ENCODE assay signal across 9 cellular contexts in genomic region chr19:16095071-16095571, GRCh38. TPM values are rescaled to one million over a fixed set of nuclear protein-coding genes. Genes with fewer than 3 reads are reported as not detected.
A peak's percentile ranks its signal among the peaks of the same experiment; 100 is the strongest.
DNase-seq lines count a peak whose midpoint lies in the region; ATAC-seq and TF ChIP-seq lines count a peak whose summit lies in the region.
"Had no signal": no experiment of that assay in that cellular context is flagged by ENCODE, and none has a peak within 500 bp of the region (broad histone marks: within the 10 kb centered on the region; RNA-seq: fewer than 3 reads in every experiment).

No MANE protein-coding gene starts in this region.

- intact Hi-C loops in CD4-positive, alpha-beta memory T cell (cut with micrococcal nuclease): no loop called here
- intact Hi-C loops in esophagus squamous epithelium (cut with DNase I): no loop called here

- no peak overlapping the region for H3K18ac ChIP-seq in mesendoderm (ENCODE audit: low read length)

- no peak overlapping the region for H3K56ac ChIP-seq in mesendoderm (ENCODE audit: low read length)

- no peak overlapping the region for H2BK120ac ChIP-seq in mesendoderm (ENCODE audit: low read depth, low read length)

- no peak overlapping the region for H2BK15ac ChIP-seq in mesendoderm (replicated peaks; ENCODE audit: low read depth)

- H2AK5ac ChIP-seq in mesendoderm (ENCODE audit: low read length): no peak overlapping the region

- peak; percentile 64 for ATAC-seq in T-helper 17 cell

- H3K27ac Mint-ChIP-seq in CD4-positive, alpha-beta memory T cell: peak overlapping the region; percentile 43 to 94 (median 88)
- peak overlapping the region; percentile 86 for H3K27ac Mint-ChIP-seq in T-helper 17 cell
- peak overlapping the region; percentile 14 for H3K27ac Mint-ChIP-seq in progenitor cell of endocrine pancreas

- no peak for TF ChIP-seq POLR2A in esophagus squamous epithelium (IDR thresholded peaks at IDR 0.05)

- H3K79me1 ChIP-seq in mesendoderm (ENCODE audit: low read length): peaks cover 3% of the 10 kb centered on the region

- H3K27ac ChIP-seq in CD4-positive, alpha-beta memory T cell (ENCODE audit: low read depth, low read length): peak overlapping the region; percentile 10
- peak overlapping the region; percentile 36 to 81 (median 76) for H3K27ac ChIP-seq in esophagus squamous epithelium
- H3K27ac ChIP-seq in mesendoderm (ENCODE audit: low read depth, low read length): no peak overlapping the region

- H3K9me3 Mint-ChIP-seq in CD4-positive, alpha-beta memory T cell: no peaks in the 10 kb centered on the region
- H3K9me3 Mint-ChIP-seq in progenitor cell of endocrine pancreas (ENCODE audit: low read depth): no peaks in the 10 kb centered on the region

- H3K23ac ChIP-seq in mesendoderm (ENCODE audit: low read length): no peak overlapping the region

- H3K36me3 Mint-ChIP-seq in CD4-positive, alpha-beta memory T cell: peaks cover 67 to 82% of the 10 kb centered on the region in 2 donors
- H3K36me3 Mint-ChIP-seq in T-helper 17 cell (ENCODE audit: low read depth) (peaks cover 9% of the 10 kb centered on the region), progenitor cell of endocrine pancreas (ENCODE audit: insufficient read depth) (peaks cover 50% of the 10 kb centered on the region)

- no peak overlapping the region for H4K8ac ChIP-seq in mesendoderm (ENCODE audit: low read depth, low read length)

- H4K5ac ChIP-seq in mesendoderm (ENCODE audit: low read length): no peak overlapping the region

- H3K9me3 ChIP-seq in CD4-positive, alpha-beta memory T cell (ENCODE audit: control insufficient read depth in 1 of 2, low read length in 2 of 2): no peaks in the 10 kb centered on the region
- H3K9me3 ChIP-seq in T-helper 17 cell (ENCODE audit: control insufficient read depth, low read length, poor library complexity, severe bottlenecking) (no peaks in the 10 kb centered on the region), esophagus squamous epithelium (no peaks in the 10 kb centered on the region)

- no peak overlapping the region for H3K9ac ChIP-seq in mesendoderm (ENCODE audit: low read length)

- no peaks in the 10 kb centered on the region for H3K27me3 Mint-ChIP-seq in CD4-positive, alpha-beta memory T cell
- H3K27me3 Mint-ChIP-seq in T-helper 17 cell: no peaks in the 10 kb centered on the region
- H3K27me3 Mint-ChIP-seq in progenitor cell of endocrine pancreas: no peaks in the 10 kb centered on the region

- no peak overlapping the region for H2BK5ac ChIP-seq in mesendoderm (ENCODE audit: low read length)

- H3K36me3 ChIP-seq in CD4-positive, alpha-beta memory T cell (ENCODE audit: insufficient read depth, low read length): peaks cover 85% of the 10 kb centered on the region
- H3K36me3 ChIP-seq in esophagus squamous epithelium (peaks cover 58 to 99% (median 76%) of the 10 kb centered on the region in 3 donors), mesendoderm (ENCODE audit: control insufficient read depth, insufficient read depth, low read length) (peaks cover 36% of the 10 kb centered on the region)

- H3K4me1 ChIP-seq in CD4-positive, alpha-beta memory T cell (ENCODE audit: insufficient read depth, low read length): peaks cover 14% of the 10 kb centered on the region
- H3K4me1 ChIP-seq in esophagus squamous epithelium (peaks cover 0 to 47% (median 27%) of the 10 kb centered on the region in 3 donors), mesendoderm (ENCODE audit: control insufficient read depth, low read depth, low read length) (no peaks in the 10 kb centered on the region)

- peak in 1 of 5 donors; percentile 37 for DNase-seq in CD4-positive, alpha-beta memory T cell
- DNase-seq in T-helper 17 cell: no peak
- no peak for DNase-seq in esophagus squamous epithelium (lab: John Stamatoyannopoulos, UW)
- DNase-seq in progenitor cell of endocrine pancreas (ENCODE audit: low spot score, unreplicated experiment): no peak
- DNase-seq in mesendoderm: no peak
- DNase-seq in G401 (ENCODE audit: low spot score): no peak
- no peak for DNase-seq in activated CD4-positive, CD25-positive, alpha-beta regulatory T cell (lab: John Stamatoyannopoulos, UW)
- DNase-seq in NCI-H446 treated with DMSO at 0.1 percent for 48 hours (lab: John Stamatoyannopoulos, UW): no peak

- no peak overlapping the region for H3K4me2 ChIP-seq in mesendoderm (ENCODE audit: low read length)

- CTCF ChIA-PET in CD4-positive, alpha-beta memory T cell (lab: Charles Lee; ENCODE audit: partially characterized antibody): interaction anchor here (0.7 to 3.5 kb wide), 12 partner anchors 10 to 87 kb away, joined by 3 to 32 read pairs (median 5); no protein-coding TSS in a partner anchor

- no peak overlapping the region for H3K4ac ChIP-seq in mesendoderm (ENCODE audit: low read depth, low read length)

- peaks cover 14 to 22% (median 18%) of the 10 kb centered on the region in 4 donors for H3K4me1 Mint-ChIP-seq in CD4-positive, alpha-beta memory T cell
- H3K4me1 Mint-ChIP-seq in T-helper 17 cell: peaks cover 31% of the 10 kb centered on the region
- H3K4me1 Mint-ChIP-seq in progenitor cell of endocrine pancreas (ENCODE audit: low read depth): peaks cover 17% of the 10 kb centered on the region

- 73 to 80% methylated on average over 12 to 13 of the region's 13 CpGs for WGBS in esophagus squamous epithelium, 2 donors
- WGBS in mesendoderm (ENCODE audit: extremely low coverage, insufficient coverage, low lambda C conversion rate): no CpG with 5 or more reads among the region's 13 CpGs

- H3K4me3 ChIP-seq in CD4-positive, alpha-beta memory T cell (ENCODE audit: low read length in 2 of 2): no peak overlapping the region
- no peak overlapping the region for H3K4me3 ChIP-seq in esophagus squamous epithelium
- no peak overlapping the region for H3K4me3 ChIP-seq in mesendoderm (ENCODE audit: low read length)

- peak overlapping the region in 6 of 8 donors; percentile 7 to 63 (median 46) for H3K4me3 Mint-ChIP-seq in CD4-positive, alpha-beta memory T cell
- H3K4me3 Mint-ChIP-seq in T-helper 17 cell (peak overlapping the region; percentile 41), progenitor cell of endocrine pancreas (ENCODE audit: low read depth) (no peak overlapping the region)

- no peaks in the 10 kb centered on the region for H3K79me2 ChIP-seq in mesendoderm (ENCODE audit: control insufficient read depth, insufficient read depth, low read length)

- TF ChIP-seq CTCF in esophagus squamous epithelium (IDR thresholded peaks at IDR 0.05) (no peak), progenitor cell of endocrine pancreas (IDR thresholded peaks at IDR 0.05; ENCODE audit: unreplicated experiment) (no peak)

- POLR2A ChIA-PET in CD4-positive, alpha-beta memory T cell (lab: Charles Lee; ENCODE audit: partially characterized antibody): interaction anchor here (0.6 to 3.6 kb wide), 7 partner anchors 9 to 87 kb away, joined by 3 to 31 read pairs (median 5); no protein-coding TSS in a partner anchor

- in situ Hi-C loops in G401 (cut with HindIII; ENCODE audit: low sequenced_read_pairs): no loop called here

- H3K27me3 ChIP-seq in CD4-positive, alpha-beta memory T cell (ENCODE audit: insufficient read depth, low read length): no peaks in the 10 kb centered on the region
- H3K27me3 ChIP-seq in esophagus squamous epithelium (no peaks in the 10 kb centered on the region), mesendoderm (ENCODE audit: insufficient read depth, low read length, poor library complexity) (no peaks in the 10 kb centered on the region)

RNA-seq across cellular contexts. Expression of gene RAB8A, which starts 16.6 kb away (rescaled TPM):
- 10 to 100 TPM; 85.5 to 86.9 TPM for total RNA-seq in CD4-positive, alpha-beta memory T cell
- 10 to 100 TPM; 83.9 to 96.8 TPM for polyA plus RNA-seq in CD4-positive, alpha-beta memory T cell
- 100 to 1,000 TPM in 1 of 2 donors, 10 to 100 TPM in 1; 97.5 to 105 TPM for total RNA-seq in T-helper 17 cell
- total RNA-seq in esophagus squamous epithelium: 10 to 100 TPM; 39.5 to 70.9 (median 46.4) TPM
- total RNA-seq in progenitor cell of endocrine pancreas: 65.5 and 67.5 TPM in 2 replicates
- 61.3 TPM for polyA plus RNA-seq in mesendoderm (2013, experiment 1 of 2)
- 61.3 TPM for polyA plus RNA-seq in mesendoderm (2013, experiment 2 of 2)
- total RNA-seq in G401 (2014; rRNA removed; shearing (Covaris generic)): 92.9 and 111 TPM in 2 replicates

RNA-seq across cellular contexts. Expression of gene TPM4, which starts 18.8 kb away (rescaled TPM):
- 10 to 100 TPM; 94.7 to 96.8 TPM for total RNA-seq in CD4-positive, alpha-beta memory T cell
- 100 to 1,000 TPM in 1 of 2 donors, 10 to 100 TPM in 1; 76.7 to 134 TPM for polyA plus RNA-seq in CD4-positive, alpha-beta memory T cell
- total RNA-seq in T-helper 17 cell (100 to 1,000 TPM; 261 to 279 TPM), esophagus squamous epithelium (100 to 1,000 TPM; 307 to 577 (median 369) TPM), progenitor cell of endocrine pancreas (275 and 300 TPM in 2 replicates)
- polyA plus RNA-seq in mesendoderm (2013, experiment 1 of 2): 604 TPM
- 628 TPM for polyA plus RNA-seq in mesendoderm (2013, experiment 2 of 2)
- 367 and 385 TPM in 2 replicates for total RNA-seq in G401 (2014; rRNA removed; shearing (Covaris generic))

RNA-seq across cellular contexts. Expression of gene HSH2D, which starts 48.4 kb away (rescaled TPM):
- 10 to 100 TPM; 17.8 to 18.8 TPM for total RNA-seq in CD4-positive, alpha-beta memory T cell
- polyA plus RNA-seq in CD4-positive, alpha-beta memory T cell: 10 to 100 TPM in 1 of 2 donors, 1 to 10 TPM in 1; 5.5 to 12.6 TPM
- total RNA-seq in T-helper 17 cell (10 to 100 TPM; 27.7 to 31.8 TPM), esophagus squamous epithelium (1 to 10 TPM in 1 of 4 donors, under 1 TPM in 2, not detected in 1; 0.31 to 1.1 (median 0.41) TPM), progenitor cell of endocrine pancreas (0.72 and 0.84 TPM in 2 replicates)
- polyA plus RNA-seq in mesendoderm (2013, experiment 1 of 2): 0.56 TPM
- 0.49 TPM for polyA plus RNA-seq in mesendoderm (2013, experiment 2 of 2)
- not detected in 2 replicates for total RNA-seq in G401 (2014; rRNA removed; shearing (Covaris generic))
- total RNA-seq: dermis microvascular lymphatic vessel endothelial cell had no signal

Comparison
In these comparisons a context has a peak if more than half of its experiments do, and no peak if none do; other contexts are left out.
1. H3K27ac Mint-ChIP-seq: peak in every context shown above with its lines; median percentile 88 in CD4-positive, alpha-beta memory T cell; 86 in T-helper 17 cell; 14 in progenitor cell of endocrine pancreas.
2. RNA of gene HSH2D, which starts 48.4 kb away (total RNA-seq): 27.7 to 31.8 TPM in T-helper 17 cell and 17.8 to 18.8 TPM in CD4-positive, alpha-beta memory T cell; 0.72 to 0.84 TPM in progenitor cell of endocrine pancreas, 0.31 to 1.1 TPM in esophagus squamous epithelium and not detected in G401; every median in the first group is over 4 times any median in the second.